ENCODE assay signal across 13 cellular contexts in genomic region chr17:77456271-77456950, GRCh38.
DNase-seq lines count a peak whose midpoint lies in the region; ATAC-seq and TF ChIP-seq lines count a peak whose summit lies in the region.
"Had no signal": no experiment of that assay in that cellular context is flagged by ENCODE, and none has a peak within 500 bp of the region (broad histone marks: within the 10 kb centered on the region; RNA-seq: fewer than 3 reads in every experiment).

No MANE protein-coding gene starts in this region.

- H3K9me3 ChIP-seq in breast epithelium (no peaks in the 10 kb centered on the region), mammary epithelial cell (replicated peaks; ENCODE audit: insufficient read depth, low read length) (no peaks in the 10 kb centered on the region), hepatocyte (ENCODE audit: low read depth) (no peaks in the 10 kb centered on the region), thymus (ENCODE audit: control insufficient read depth) (peaks cover 2% of the 10 kb centered on the region)

- H3K27me3 ChIP-seq in breast epithelium: no peaks in the 10 kb centered on the region
- H3K27me3 ChIP-seq in mammary epithelial cell (ENCODE audit: insufficient read depth, low read length): no peaks in the 10 kb centered on the region
- no peaks in the 10 kb centered on the region for H3K27me3 ChIP-seq in hepatocyte
- no peaks in the 10 kb centered on the region for H3K27me3 ChIP-seq in thymus (ENCODE audit: control insufficient read depth, insufficient read depth)

- no peaks in the 10 kb centered on the region for H3K36me3 ChIP-seq in breast epithelium
- H3K36me3 ChIP-seq in mammary epithelial cell (ENCODE audit: insufficient read depth, low read length): peaks cover 3% of the 10 kb centered on the region
- H3K36me3 ChIP-seq in hepatocyte (replicated peaks; ENCODE audit: insufficient read depth, low read depth): no peaks in the 10 kb centered on the region
- H3K36me3 ChIP-seq in thymus (ENCODE audit: control insufficient read depth, insufficient read depth): peaks cover 38% of the 10 kb centered on the region

- peaks cover 45% of the 10 kb centered on the region for H3K4me1 Mint-ChIP-seq in activated CD4-positive, alpha-beta memory T cell treated with anti-CD3 and anti-CD28 coated beads for 36 hours (ENCODE audit: low read depth)

- H3K4me2 ChIP-seq in mammary epithelial cell (ENCODE audit: insufficient read depth, low read depth, low read length) (no peak overlapping the region), hepatocyte (no peak overlapping the region)

- peak overlapping the region; percentile 91 for H3K4me3 Mint-ChIP-seq in activated CD4-positive, alpha-beta memory T cell treated with anti-CD3 and anti-CD28 coated beads for 36 hours

- CTCF ChIA-PET in mammary epithelial cell (lab: Charles Lee; ENCODE audit: low non-redundant PET): no interaction called here
- CTCF ChIA-PET in activated CD4-positive, alpha-beta memory T cell treated with anti-CD3 and anti-CD28 coated beads for 36 hours (lab: Charles Lee): interaction anchor here (0.8 to 4.3 kb wide), 5 partner anchors 12 to 56 kb away, joined by 3 to 29 read pairs (median 3); no protein-coding TSS in a partner anchor

- TF ChIP-seq CTCF in breast epithelium (IDR thresholded peaks at IDR 0.05) (no peak), mammary epithelial cell (conservative IDR thresholded peaks at IDR 0.05 in 1 of 2, IDR thresholded peaks at IDR 0.05 in 1 of 2; ENCODE audit: extremely low read depth in 1 of 2, insufficient read depth in 1 of 2, low read depth in 1 of 2, low read length in 2 of 2) (no peak), hepatocyte (IDR thresholded peaks at IDR 0.05; ENCODE audit: poor library complexity) (no peak)

- no peaks in the 10 kb centered on the region for H3K9me2 ChIP-seq in hepatocyte (replicated peaks; ENCODE audit: insufficient read depth)

- dilution Hi-C loops in mammary epithelial cell (cut with HindIII; ENCODE audit: low sequenced_read_pairs): loop anchor here (5.0 to 10.0 kb wide), 2 partner anchors 76 to 132 kb away; no protein-coding TSS in a partner anchor

- peaks cover 33 to 56% of the 10 kb centered on the region in 2 donors for H3K4me1 ChIP-seq in breast epithelium
- peaks cover 48% of the 10 kb centered on the region for H3K4me1 ChIP-seq in mammary epithelial cell (ENCODE audit: insufficient read depth, low read length)
- H3K4me1 ChIP-seq in hepatocyte (ENCODE audit: insufficient read depth): peaks cover 77% of the 10 kb centered on the region
- peaks cover 68% of the 10 kb centered on the region for H3K4me1 ChIP-seq in thymus (ENCODE audit: control insufficient read depth, insufficient read depth, low read length)

- H3K79me2 ChIP-seq in mammary epithelial cell (ENCODE audit: insufficient read depth, low read length) (peaks cover 98% of the 10 kb centered on the region), hepatocyte (peaks cover 95% of the 10 kb centered on the region)

- no peaks in the 10 kb centered on the region for H3K27me3 Mint-ChIP-seq in activated CD4-positive, alpha-beta memory T cell treated with anti-CD3 and anti-CD28 coated beads for 36 hours

- intact Hi-C loops in breast epithelium (cut with DNase I; ENCODE audit: low total_unique reads): no loop called here
- intact Hi-C loops in mammary epithelial cell (cut with micrococcal nuclease): no loop called here
- intact Hi-C loops in activated CD4-positive, alpha-beta memory T cell treated with anti-CD3 and anti-CD28 coated beads for 36 hours (cut with micrococcal nuclease): loop anchor here (2.0 to 10.0 kb wide), 4 partner anchors 36 to 719 kb away; partner anchors contain the start of genes MFSD11 and SRSF2

- H3K9ac ChIP-seq in mammary epithelial cell (ENCODE audit: insufficient read depth, low read length): no peak overlapping the region

- BruUV-seq in mammary epithelial cell (replicated peaks; lab: Mats Ljungman, UMichigan): no TSS peak

- peak overlapping the region; percentile 92 to 95 for H3K27ac ChIP-seq in breast epithelium
- H3K27ac ChIP-seq in mammary epithelial cell (ENCODE audit: insufficient read depth, low read depth, low read length): no peak overlapping the region
- H3K27ac ChIP-seq in hepatocyte: peak overlapping the region; percentile 100
- peak overlapping the region; percentile 71 for H3K27ac ChIP-seq in thymus (ENCODE audit: low read depth)

- DNase-seq in breast epithelium (ENCODE audit: low spot score in 2 of 2) (no peak), mammary epithelial cell (no peak), hepatocyte (ENCODE audit: low spot score) (no peak), HCEC 1CT (no peak)
- peak; percentile 47 for DNase-seq in activated CD4-positive, alpha-beta memory T cell treated with anti-CD3 and anti-CD28 coated beads for 36 hours
- DNase-seq: anterior cingulate cortex, GF-D8, H7, nephron progenitor cell had no signal

- WGBS in mammary epithelial cell (ENCODE audit: low coverage, missing lambda C conversion rate): 100% methylated on average over 3 of the region's 18 CpGs
- 96% methylated on average over 13 of the region's 18 CpGs for WGBS in hepatocyte (ENCODE audit: low lambda C conversion rate, missing lambda C conversion rate)
- WGBS in thymus: 64% methylated on average over 18 of the region's 18 CpGs

- in situ Hi-C loops in mammary epithelial cell (cut with MboI; ENCODE audit: low sequenced_read_pairs in 2 of 2): no loop called here

- peak overlapping the region; percentile 100 for H3K27ac Mint-ChIP-seq in activated CD4-positive, alpha-beta memory T cell treated with anti-CD3 and anti-CD28 coated beads for 36 hours

- H4K20me1 ChIP-seq in mammary epithelial cell (ENCODE audit: insufficient read depth, low read length) (peaks cover 3% of the 10 kb centered on the region), hepatocyte (ENCODE audit: insufficient read depth, poor library complexity, severe bottlenecking) (peaks cover 68% of the 10 kb centered on the region)

- TF ChIP-seq POLR2A in breast epithelium (IDR thresholded peaks at IDR 0.05): no peak

- ATAC-seq in GM19328 (IDR thresholded peaks at IDR 0.05; ENCODE audit: unreplicated experiment) (no peak), HG02571 (IDR thresholded peaks at IDR 0.05; ENCODE audit: unreplicated experiment) (no peak)
- ATAC-seq: Panc1 had no signal

- POLR2A ChIA-PET in activated CD4-positive, alpha-beta memory T cell treated with anti-CD3 and anti-CD28 coated beads for 36 hours (lab: Charles Lee): interaction anchor here (0.9 to 7.3 kb wide), 5 partner anchors 11 to 27 kb away, joined by 3 to 114 read pairs (median 5); no protein-coding TSS in a partner anchor

- H3K9me3 Mint-ChIP-seq in activated CD4-positive, alpha-beta memory T cell treated with anti-CD3 and anti-CD28 coated beads for 36 hours: no peaks in the 10 kb centered on the region
- H3K9me3 Mint-ChIP-seq: nephron progenitor cell had no signal

- peaks cover 66% of the 10 kb centered on the region for H3K36me3 Mint-ChIP-seq in activated CD4-positive, alpha-beta memory T cell treated with anti-CD3 and anti-CD28 coated beads for 36 hours

- no peak overlapping the region for H2AFZ ChIP-seq in mammary epithelial cell (ENCODE audit: low read depth, low read length)
- no peak overlapping the region for H2AFZ ChIP-seq in hepatocyte

- H3K4me3 ChIP-seq in breast epithelium (peak overlapping the region in 2 of 3 donors; percentile 13 to 49), mammary epithelial cell (replicated peaks in 1 of 3; ENCODE audit: insufficient read depth in 1 of 3, low read depth in 2 of 3, low read length in 3 of 3) (no peak overlapping the region), hepatocyte (no peak overlapping the region), thymus (ENCODE audit: low read length) (peak overlapping the region; percentile 22)

Comparison
In these comparisons a context has a peak if more than half of its experiments do, and no peak if none do; other contexts are left out.
1. H3K4me3 ChIP-seq: peak in breast epithelium (2 of 3) and thymus (single experiment); none in mammary epithelial cell (0 of 3) and hepatocyte (single experiment).